Comparison of ENCODE assay signal across 2 cellular contexts in the genomic region with DNA sequence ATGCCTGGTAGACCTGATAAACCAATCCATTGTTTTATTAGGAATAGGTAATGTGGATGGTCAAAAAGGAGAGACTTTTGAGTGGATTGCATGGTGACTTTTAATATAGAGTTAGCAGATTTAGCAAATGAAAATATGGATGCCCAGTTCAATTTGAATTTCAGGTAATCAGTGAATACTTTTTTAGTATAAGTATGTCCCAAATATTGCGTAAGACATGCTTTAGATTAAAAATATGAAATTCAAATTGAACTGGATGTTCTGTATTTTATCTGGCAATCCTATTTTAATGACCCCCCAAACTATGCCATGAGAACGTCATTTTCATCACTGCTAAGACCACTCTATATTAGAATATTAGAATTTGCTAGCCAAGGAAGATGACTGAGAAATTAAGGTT.
TF ChIP-seq lines count a peak whose summit lies in the region.

No MANE protein-coding gene starts in this region.

TF ChIP-seq in IMR-90, 13 proteins besides CTCF, POLR2A, EP300 and RAD21:
- no peak for TF ChIP-seq MXI1 (IDR thresholded peaks at IDR 0.05; ENCODE audit: borderline replicate concordance, low read depth, low read length)
- TF ChIP-seq, protein P1, sequence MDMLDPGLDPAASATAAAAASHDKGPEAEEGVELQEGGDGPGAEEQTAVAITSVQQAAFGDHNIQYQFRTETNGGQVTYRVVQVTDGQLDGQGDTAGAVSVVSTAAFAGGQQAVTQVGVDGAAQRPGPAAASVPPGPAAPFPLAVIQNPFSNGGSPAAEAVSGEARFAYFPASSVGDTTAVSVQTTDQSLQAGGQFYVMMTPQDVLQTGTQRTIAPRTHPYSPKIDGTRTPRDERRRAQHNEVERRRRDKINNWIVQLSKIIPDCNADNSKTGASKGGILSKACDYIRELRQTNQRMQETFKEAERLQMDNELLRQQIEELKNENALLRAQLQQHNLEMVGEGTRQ (IDR thresholded peaks at IDR 0.05; ENCODE audit: low read depth, low read length) = no peak
- peak; percentile 78 for TF ChIP-seq CEBPB (IDR thresholded peaks at IDR 0.05; ENCODE audit: low read depth, low read length)
- no peak for TF ChIP-seq RCOR1 (IDR thresholded peaks at IDR 0.05; ENCODE audit: insufficient replicate concordance, low read length)
- TF ChIP-seq, protein P2, sequence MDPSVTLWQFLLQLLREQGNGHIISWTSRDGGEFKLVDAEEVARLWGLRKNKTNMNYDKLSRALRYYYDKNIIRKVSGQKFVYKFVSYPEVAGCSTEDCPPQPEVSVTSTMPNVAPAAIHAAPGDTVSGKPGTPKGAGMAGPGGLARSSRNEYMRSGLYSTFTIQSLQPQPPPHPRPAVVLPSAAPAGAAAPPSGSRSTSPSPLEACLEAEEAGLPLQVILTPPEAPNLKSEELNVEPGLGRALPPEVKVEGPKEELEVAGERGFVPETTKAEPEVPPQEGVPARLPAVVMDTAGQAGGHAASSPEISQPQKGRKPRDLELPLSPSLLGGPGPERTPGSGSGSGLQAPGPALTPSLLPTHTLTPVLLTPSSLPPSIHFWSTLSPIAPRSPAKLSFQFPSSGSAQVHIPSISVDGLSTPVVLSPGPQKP (IDR thresholded peaks at IDR 0.05; ENCODE audit: borderline replicate concordance, low read depth, low read length) = no peak

TF ChIP-seq in K562, 482 proteins besides CTCF, POLR2A, EP300 and RAD21:
- no peak for TF ChIP-seq ZNF318 (IDR thresholded peaks at IDR 0.05; ENCODE audit: borderline replicate concordance in 1 of 2, low read depth in 1 of 2)
- TF ChIP-seq ZNF165 (CRISPR knock-in tag; IDR thresholded peaks at IDR 0.05; ENCODE audit: borderline replicate concordance) = no peak
- no peak for TF ChIP-seq KLF6 (CRISPR knock-in tag; IDR thresholded peaks at IDR 0.05; ENCODE audit: borderline replicate concordance)
- TF ChIP-seq CEBPB (tag; IDR thresholded peaks at IDR 0.05) = peak; percentile 86
- TF ChIP-seq DIDO1 (tag; IDR thresholded peaks at IDR 0.05; ENCODE audit: low read depth) = no peak
- TF ChIP-seq, protein P3, sequence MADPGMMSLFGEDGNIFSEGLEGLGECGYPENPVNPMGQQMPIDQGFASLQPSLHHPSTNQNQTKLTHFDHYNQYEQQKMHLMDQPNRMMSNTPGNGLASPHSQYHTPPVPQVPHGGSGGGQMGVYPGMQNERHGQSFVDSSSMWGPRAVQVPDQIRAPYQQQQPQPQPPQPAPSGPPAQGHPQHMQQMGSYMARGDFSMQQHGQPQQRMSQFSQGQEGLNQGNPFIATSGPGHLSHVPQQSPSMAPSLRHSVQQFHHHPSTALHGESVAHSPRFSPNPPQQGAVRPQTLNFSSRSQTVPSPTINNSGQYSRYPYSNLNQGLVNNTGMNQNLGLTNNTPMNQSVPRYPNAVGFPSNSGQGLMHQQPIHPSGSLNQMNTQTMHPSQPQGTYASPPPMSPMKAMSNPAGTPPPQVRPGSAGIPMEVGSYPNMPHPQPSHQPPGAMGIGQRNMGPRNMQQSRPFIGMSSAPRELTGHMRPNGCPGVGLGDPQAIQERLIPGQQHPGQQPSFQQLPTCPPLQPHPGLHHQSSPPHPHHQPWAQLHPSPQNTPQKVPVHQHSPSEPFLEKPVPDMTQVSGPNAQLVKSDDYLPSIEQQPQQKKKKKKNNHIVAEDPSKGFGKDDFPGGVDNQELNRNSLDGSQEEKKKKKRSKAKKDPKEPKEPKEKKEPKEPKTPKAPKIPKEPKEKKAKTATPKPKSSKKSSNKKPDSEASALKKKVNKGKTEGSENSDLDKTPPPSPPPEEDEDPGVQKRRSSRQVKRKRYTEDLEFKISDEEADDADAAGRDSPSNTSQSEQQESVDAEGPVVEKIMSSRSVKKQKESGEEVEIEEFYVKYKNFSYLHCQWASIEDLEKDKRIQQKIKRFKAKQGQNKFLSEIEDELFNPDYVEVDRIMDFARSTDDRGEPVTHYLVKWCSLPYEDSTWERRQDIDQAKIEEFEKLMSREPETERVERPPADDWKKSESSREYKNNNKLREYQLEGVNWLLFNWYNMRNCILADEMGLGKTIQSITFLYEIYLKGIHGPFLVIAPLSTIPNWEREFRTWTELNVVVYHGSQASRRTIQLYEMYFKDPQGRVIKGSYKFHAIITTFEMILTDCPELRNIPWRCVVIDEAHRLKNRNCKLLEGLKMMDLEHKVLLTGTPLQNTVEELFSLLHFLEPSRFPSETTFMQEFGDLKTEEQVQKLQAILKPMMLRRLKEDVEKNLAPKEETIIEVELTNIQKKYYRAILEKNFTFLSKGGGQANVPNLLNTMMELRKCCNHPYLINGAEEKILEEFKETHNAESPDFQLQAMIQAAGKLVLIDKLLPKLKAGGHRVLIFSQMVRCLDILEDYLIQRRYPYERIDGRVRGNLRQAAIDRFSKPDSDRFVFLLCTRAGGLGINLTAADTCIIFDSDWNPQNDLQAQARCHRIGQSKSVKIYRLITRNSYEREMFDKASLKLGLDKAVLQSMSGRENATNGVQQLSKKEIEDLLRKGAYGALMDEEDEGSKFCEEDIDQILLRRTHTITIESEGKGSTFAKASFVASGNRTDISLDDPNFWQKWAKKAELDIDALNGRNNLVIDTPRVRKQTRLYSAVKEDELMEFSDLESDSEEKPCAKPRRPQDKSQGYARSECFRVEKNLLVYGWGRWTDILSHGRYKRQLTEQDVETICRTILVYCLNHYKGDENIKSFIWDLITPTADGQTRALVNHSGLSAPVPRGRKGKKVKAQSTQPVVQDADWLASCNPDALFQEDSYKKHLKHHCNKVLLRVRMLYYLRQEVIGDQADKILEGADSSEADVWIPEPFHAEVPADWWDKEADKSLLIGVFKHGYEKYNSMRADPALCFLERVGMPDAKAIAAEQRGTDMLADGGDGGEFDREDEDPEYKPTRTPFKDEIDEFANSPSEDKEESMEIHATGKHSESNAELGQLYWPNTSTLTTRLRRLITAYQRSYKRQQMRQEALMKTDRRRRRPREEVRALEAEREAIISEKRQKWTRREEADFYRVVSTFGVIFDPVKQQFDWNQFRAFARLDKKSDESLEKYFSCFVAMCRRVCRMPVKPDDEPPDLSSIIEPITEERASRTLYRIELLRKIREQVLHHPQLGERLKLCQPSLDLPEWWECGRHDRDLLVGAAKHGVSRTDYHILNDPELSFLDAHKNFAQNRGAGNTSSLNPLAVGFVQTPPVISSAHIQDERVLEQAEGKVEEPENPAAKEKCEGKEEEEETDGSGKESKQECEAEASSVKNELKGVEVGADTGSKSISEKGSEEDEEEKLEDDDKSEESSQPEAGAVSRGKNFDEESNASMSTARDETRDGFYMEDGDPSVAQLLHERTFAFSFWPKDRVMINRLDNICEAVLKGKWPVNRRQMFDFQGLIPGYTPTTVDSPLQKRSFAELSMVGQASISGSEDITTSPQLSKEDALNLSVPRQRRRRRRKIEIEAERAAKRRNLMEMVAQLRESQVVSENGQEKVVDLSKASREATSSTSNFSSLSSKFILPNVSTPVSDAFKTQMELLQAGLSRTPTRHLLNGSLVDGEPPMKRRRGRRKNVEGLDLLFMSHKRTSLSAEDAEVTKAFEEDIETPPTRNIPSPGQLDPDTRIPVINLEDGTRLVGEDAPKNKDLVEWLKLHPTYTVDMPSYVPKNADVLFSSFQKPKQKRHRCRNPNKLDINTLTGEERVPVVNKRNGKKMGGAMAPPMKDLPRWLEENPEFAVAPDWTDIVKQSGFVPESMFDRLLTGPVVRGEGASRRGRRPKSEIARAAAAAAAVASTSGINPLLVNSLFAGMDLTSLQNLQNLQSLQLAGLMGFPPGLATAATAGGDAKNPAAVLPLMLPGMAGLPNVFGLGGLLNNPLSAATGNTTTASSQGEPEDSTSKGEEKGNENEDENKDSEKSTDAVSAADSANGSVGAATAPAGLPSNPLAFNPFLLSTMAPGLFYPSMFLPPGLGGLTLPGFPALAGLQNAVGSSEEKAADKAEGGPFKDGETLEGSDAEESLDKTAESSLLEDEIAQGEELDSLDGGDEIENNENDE (IDR thresholded peaks at IDR 0.05; ENCODE audit: low read depth, low read length) = no peak
- no peak for TF ChIP-seq GTF2F1 (IDR thresholded peaks at IDR 0.05; ENCODE audit: low read depth, low read length)
- no peak for TF ChIP-seq CBFA2T3 (IDR thresholded peaks at IDR 0.05)
- TF ChIP-seq CCAR2 (IDR thresholded peaks at IDR 0.05; ENCODE audit: low read depth, low read length) = no peak
- no peak for TF ChIP-seq CEBPG (CRISPR knock-in tag; IDR thresholded peaks at IDR 0.05)
- TF ChIP-seq CEBPG (tag; conservative IDR thresholded peaks at IDR 0.05 in 1 of 2, IDR thresholded peaks at IDR 0.05 in 1 of 2) = peak; percentile 61 to 92
- TF ChIP-seq ADNP (tag; IDR thresholded peaks at IDR 0.05) = no peak
- no peak for TF ChIP-seq TBP (optimal IDR thresholded peaks at IDR 0.05; ENCODE audit: low read depth, low read length)
- no peak for TF ChIP-seq RBBP5 (IDR thresholded peaks at IDR 0.05; ENCODE audit: borderline replicate concordance, insufficient read depth, low read length, poor library complexity, severe bottlenecking)
- no peak for TF ChIP-seq ZNF143 (CRISPR knock-in tag; IDR thresholded peaks at IDR 0.05)
- no peak for TF ChIP-seq CHD4 (IDR thresholded peaks at IDR 0.05; ENCODE audit: insufficient read depth, insufficient replicate concordance, low read depth, low read length, poor library complexity, severe bottlenecking)
